Comparison of ENCODE assay signal across 1 cellular context in the genomic region with DNA sequence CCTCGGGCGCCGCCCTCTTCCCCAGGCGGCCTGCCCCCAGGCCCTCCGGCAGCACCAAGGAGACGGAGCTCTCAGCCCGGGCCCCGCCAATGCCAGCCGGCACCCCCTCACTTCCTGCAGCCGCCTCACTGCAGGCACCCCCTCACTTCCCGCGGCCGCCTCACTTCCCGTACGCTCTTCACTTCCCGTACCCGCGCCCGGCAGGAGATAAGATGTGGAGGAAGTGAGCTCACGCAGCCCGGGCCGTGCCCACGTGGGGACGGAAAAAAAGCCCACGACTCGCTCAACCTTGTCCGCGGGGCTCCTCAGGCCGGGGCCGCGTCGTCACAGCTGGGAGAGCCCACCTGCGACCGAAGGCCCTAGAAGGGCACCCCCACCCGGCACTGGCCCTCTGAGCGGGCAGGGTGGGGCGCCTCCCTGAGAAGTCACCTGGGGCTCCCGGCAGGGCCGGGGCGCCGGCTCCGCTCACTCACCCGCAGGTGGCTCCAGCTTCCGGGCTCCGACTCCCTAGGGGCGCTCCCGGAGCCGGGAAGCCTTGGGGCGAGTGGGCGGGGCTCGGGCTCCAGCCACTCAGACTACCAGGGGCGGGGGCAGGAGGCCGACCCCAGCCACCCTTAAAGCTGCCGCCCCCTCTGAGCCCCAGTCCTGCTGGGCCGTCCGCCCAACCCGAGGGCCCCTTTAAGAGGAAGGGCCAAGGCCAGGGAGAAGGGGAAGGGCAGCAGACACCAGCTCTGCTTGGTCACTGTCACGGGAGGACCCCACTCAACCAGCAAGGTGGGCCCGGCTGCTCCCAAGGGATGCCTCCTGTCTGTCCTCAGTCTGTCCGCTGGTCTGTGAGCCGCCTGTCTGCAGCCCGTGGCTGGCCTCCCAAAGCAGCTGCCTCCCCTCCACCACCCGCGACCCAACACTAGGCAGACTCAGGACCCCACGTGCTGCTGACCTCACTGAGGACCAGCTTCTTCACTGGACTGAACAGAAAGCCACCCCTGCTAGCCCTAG.
A peak's percentile ranks its signal among the peaks of the same experiment; 100 is the strongest.
TF ChIP-seq lines count a peak whose summit lies in the region.

No MANE protein-coding gene starts in this region.

TF ChIP-seq in HepG2, 621 proteins besides CTCF, POLR2A, EP300 and RAD21 (continued from another document and continues in another):
- TF ChIP-seq ZNF318 (CRISPR knock-in tag; IDR thresholded peaks at IDR 0.05) (no peak), ZNF160 (CRISPR knock-in tag; IDR thresholded peaks at IDR 0.05) (no peak), ZNF431 (CRISPR knock-in tag; IDR thresholded peaks at IDR 0.05; ENCODE audit: borderline replicate concordance, low read depth) (no peak), MXI1 (IDR thresholded peaks at IDR 0.05; ENCODE audit: borderline replicate concordance, low read depth, low read length) (peak; percentile 80; the same call in 1 of the 3 replicates), FOXC1 (CRISPR knock-in tag; IDR thresholded peaks at IDR 0.05; ENCODE audit: borderline replicate concordance) (peak; percentile 6), KAT7 (CRISPR knock-in tag; IDR thresholded peaks at IDR 0.05; ENCODE audit: borderline replicate concordance) (peak; percentile 24; the same call in 1 of the 2 replicates), AKNA (CRISPR knock-in tag; IDR thresholded peaks at IDR 0.05; ENCODE audit: borderline replicate concordance) (no peak), ZNF605 (CRISPR knock-in tag; IDR thresholded peaks at IDR 0.05) (peak; percentile 92), ZNF547 (CRISPR knock-in tag; IDR thresholded peaks at IDR 0.05) (no peak; the same call in 1 of the 2 replicates), PRDM15 (CRISPR knock-in tag; IDR thresholded peaks at IDR 0.05) (peak; percentile 95), KLF9 (CRISPR knock-in tag; IDR thresholded peaks at IDR 0.05; ENCODE audit: low read depth) (no peak), KDM2A (CRISPR knock-in tag; IDR thresholded peaks at IDR 0.05; ENCODE audit: borderline replicate concordance, low read depth) (peak; percentile 58; the same call in 1 of the 2 replicates), ZNF670 (CRISPR knock-in tag; IDR thresholded peaks at IDR 0.05; ENCODE audit: borderline replicate concordance) (no peak), GZF1 (CRISPR knock-in tag; IDR thresholded peaks at IDR 0.05) (no peak), ZEB1 (IDR thresholded peaks at IDR 0.05; ENCODE audit: insufficient replicate concordance, low read depth) (no peak), NBN (conservative IDR thresholded peaks at IDR 0.05) (no peak), PRDM4 (CRISPR knock-in tag; IDR thresholded peaks at IDR 0.05; ENCODE audit: borderline replicate concordance) (no peak)
- TF ChIP-seq, protein P1, sequence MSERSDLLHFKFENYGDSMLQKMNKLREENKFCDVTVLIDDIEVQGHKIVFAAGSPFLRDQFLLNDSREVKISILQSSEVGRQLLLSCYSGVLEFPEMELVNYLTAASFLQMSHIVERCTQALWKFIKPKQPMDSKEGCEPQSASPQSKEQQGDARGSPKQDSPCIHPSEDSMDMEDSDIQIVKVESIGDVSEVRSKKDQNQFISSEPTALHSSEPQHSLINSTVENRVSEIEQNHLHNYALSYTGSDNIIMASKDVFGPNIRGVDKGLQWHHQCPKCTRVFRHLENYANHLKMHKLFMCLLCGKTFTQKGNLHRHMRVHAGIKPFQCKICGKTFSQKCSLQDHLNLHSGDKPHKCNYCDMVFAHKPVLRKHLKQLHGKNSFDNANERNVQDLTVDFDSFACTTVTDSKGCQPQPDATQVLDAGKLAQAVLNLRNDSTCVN (CRISPR knock-in tag; IDR thresholded peaks at IDR 0.05; ENCODE audit: borderline replicate concordance) = no peak
- TF ChIP-seq, protein P2, sequence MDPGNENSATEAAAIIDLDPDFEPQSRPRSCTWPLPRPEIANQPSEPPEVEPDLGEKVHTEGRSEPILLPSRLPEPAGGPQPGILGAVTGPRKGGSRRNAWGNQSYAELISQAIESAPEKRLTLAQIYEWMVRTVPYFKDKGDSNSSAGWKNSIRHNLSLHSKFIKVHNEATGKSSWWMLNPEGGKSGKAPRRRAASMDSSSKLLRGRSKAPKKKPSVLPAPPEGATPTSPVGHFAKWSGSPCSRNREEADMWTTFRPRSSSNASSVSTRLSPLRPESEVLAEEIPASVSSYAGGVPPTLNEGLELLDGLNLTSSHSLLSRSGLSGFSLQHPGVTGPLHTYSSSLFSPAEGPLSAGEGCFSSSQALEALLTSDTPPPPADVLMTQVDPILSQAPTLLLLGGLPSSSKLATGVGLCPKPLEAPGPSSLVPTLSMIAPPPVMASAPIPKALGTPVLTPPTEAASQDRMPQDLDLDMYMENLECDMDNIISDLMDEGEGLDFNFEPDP (CRISPR knock-in tag; conservative IDR thresholded peaks at IDR 0.05) = no peak
- TF ChIP-seq, protein P3, sequence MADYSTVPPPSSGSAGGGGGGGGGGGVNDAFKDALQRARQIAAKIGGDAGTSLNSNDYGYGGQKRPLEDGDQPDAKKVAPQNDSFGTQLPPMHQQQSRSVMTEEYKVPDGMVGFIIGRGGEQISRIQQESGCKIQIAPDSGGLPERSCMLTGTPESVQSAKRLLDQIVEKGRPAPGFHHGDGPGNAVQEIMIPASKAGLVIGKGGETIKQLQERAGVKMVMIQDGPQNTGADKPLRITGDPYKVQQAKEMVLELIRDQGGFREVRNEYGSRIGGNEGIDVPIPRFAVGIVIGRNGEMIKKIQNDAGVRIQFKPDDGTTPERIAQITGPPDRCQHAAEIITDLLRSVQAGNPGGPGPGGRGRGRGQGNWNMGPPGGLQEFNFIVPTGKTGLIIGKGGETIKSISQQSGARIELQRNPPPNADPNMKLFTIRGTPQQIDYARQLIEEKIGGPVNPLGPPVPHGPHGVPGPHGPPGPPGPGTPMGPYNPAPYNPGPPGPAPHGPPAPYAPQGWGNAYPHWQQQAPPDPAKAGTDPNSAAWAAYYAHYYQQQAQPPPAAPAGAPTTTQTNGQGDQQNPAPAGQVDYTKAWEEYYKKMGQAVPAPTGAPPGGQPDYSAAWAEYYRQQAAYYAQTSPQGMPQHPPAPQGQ (CRISPR knock-in tag; IDR thresholded peaks at IDR 0.05; ENCODE audit: borderline replicate concordance) = no peak
